ENCODE assay signal across 17 cellular contexts in the genomic region with DNA sequence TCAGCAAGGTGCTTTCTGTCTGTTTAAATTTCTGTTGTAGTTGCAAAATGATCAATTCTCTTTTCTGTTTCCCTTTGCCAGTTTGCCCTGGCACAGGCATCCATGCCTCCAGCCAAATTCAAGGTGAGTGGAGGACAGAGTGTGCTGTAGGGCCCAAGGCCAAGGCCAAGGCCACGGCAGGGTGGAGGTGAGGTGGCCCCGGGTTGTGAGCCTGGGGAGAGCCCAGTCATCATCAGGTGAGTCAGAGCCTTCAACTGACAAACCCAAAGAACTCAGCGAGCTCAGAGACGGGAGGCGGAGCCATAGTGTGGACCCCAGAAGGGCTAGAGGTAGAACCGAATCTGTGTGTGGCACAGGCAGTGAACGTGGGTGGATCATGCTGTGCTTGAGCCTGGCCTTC. TPM values are rescaled to one million over a fixed set of nuclear protein-coding genes. Genes with fewer than 3 reads are reported as not detected.
DNase-seq lines count a peak whose midpoint lies in the region; ATAC-seq, FAIRE-seq and TF ChIP-seq lines count a peak whose summit lies in the region.
"Had no signal": no experiment of that assay in that cellular context is flagged by ENCODE, and none has a peak within 500 bp of the region (broad histone marks: within the 10 kb centered on the region; RNA-seq: fewer than 3 reads in every experiment).

No MANE protein-coding gene starts in this region.

- intact Hi-C loops in MCF 10A (cut with micrococcal nuclease) (no loop called here), breast epithelium (cut with DNase I; ENCODE audit: low total_unique reads) (loop anchor here (5.0 kb wide), 1 partner anchor 1366 kb away; a partner anchor contains a TSS), psoas muscle (cut with DNase I) (no loop called here)

- CTCF ChIA-PET in MCF 10A (lab: Yijun Ruan, JAX) = interaction anchor here (0.6 to 1.3 kb wide), 2 partner anchors 9 kb away, joined by 3 to 5 read pairs; no protein-coding TSS in a partner anchor

- POLR2A ChIA-PET in MCF 10A (lab: Yijun Ruan, JAX) = interaction anchor here (0.6 to 2.3 kb wide), 5 partner anchors 9 to 526 kb away, joined by 3 to 14 read pairs (median 3); a partner anchor contains a TSS

- FAIRE-seq in H54 (lab: Jason Lieb, UNC) (no peak), urothelium cell line (lab: Jason Lieb, UNC) (no peak)
- FAIRE-seq: A204.1, RCC 7860 had no signal

- H3K4me3 Mint-ChIP-seq in MCF 10A (ENCODE audit: unreplicated experiment) = peak overlapping the region; percentile 8

- no peaks in the 10 kb centered on the region for H3K27me3 ChIP-seq in breast epithelium
- H3K27me3 ChIP-seq in psoas muscle (ENCODE audit: insufficient read depth in 3 of 3, low read length in 2 of 3) = no peaks in the 10 kb centered on the region
- H3K27me3 ChIP-seq in H7 (ENCODE audit: control insufficient read depth, insufficient read depth, low read length) = no peaks in the 10 kb centered on the region

- TF ChIP-seq POLR2A in breast epithelium (IDR thresholded peaks at IDR 0.05) (no peak), H54 (IDR thresholded peaks at IDR 0.05; ENCODE audit: low read depth, low read length) (no peak)

- H3K36me3 Mint-ChIP-seq in MCF 10A (ENCODE audit: insufficient read depth, unreplicated experiment) = no peaks in the 10 kb centered on the region
- H3K36me3 Mint-ChIP-seq: CD14-positive monocyte had no signal

- no peak overlapping the region for H3K4me3 ChIP-seq in breast epithelium
- no peak overlapping the region for H3K4me3 ChIP-seq in epithelial cell of esophagus (ENCODE audit: low read length)
- H3K4me3 ChIP-seq in psoas muscle = no peak overlapping the region
- H3K4me3 ChIP-seq in H7 (ENCODE audit: insufficient read depth, low read depth, low read length) = no peak overlapping the region

- H3K9me3 ChIP-seq in breast epithelium (no peaks in the 10 kb centered on the region), psoas muscle (no peaks in the 10 kb centered on the region)

- H3K27ac ChIP-seq in breast epithelium = no peak overlapping the region
- H3K27ac ChIP-seq in psoas muscle = no peak overlapping the region

- H3K4me1 Mint-ChIP-seq in MCF 10A (ENCODE audit: insufficient read depth, unreplicated experiment) = peaks cover 36% of the 10 kb centered on the region

- WGBS in psoas muscle, 3 donors = 77 to 88% (median 86%) methylated on average over 7 of the region's 7 CpGs

- peak overlapping the region; percentile 24 for H3K27ac Mint-ChIP-seq in MCF 10A (ENCODE audit: low read depth, unreplicated experiment)

- DNase-seq in MCF 10A (ENCODE audit: unreplicated experiment) (peak; percentile 75), breast epithelium (ENCODE audit: low spot score in 2 of 2) (no peak), H54 (ENCODE audit: insufficient read length, low spot score) (peak; percentile 30), epithelial cell of esophagus (ENCODE audit: low read depth) (peak; percentile 15), psoas muscle (no peak), H7 (no peak), urothelium cell line (ENCODE audit: low spot score) (no peak), NCI-H1048 (lab: John Stamatoyannopoulos, UW) (no peak)
- DNase-seq: Calu3, DMS79 treated with DMSO at 0.1 percent for 48 hours, GOT3, Karpas-422, NCI-H2029, NCI-H2171 treated with DMSO at 0.1 percent for 48 hours had no signal

- no peaks in the 10 kb centered on the region for H3K9me3 Mint-ChIP-seq in MCF 10A (ENCODE audit: unreplicated experiment)
- H3K9me3 Mint-ChIP-seq: CD14-positive monocyte had no signal

- H3K4me1 ChIP-seq in breast epithelium (no peaks in the 10 kb centered on the region), psoas muscle (no peaks in the 10 kb centered on the region)

- peak in 3 of 4 donors; percentile 19 to 56 (median 38) for ATAC-seq in psoas muscle

- no peaks in the 10 kb centered on the region for H3K27me3 Mint-ChIP-seq in MCF 10A (ENCODE audit: insufficient read depth, unreplicated experiment)

- TF ChIP-seq CTCF in MCF 10A (IDR thresholded peaks at IDR 0.05; ENCODE audit: unreplicated experiment) (no peak), breast epithelium (IDR thresholded peaks at IDR 0.05) (no peak), epithelial cell of esophagus (IDR thresholded peaks at IDR 0.05; ENCODE audit: insufficient read depth, low read depth, low read length, missing control alignments) (no peak), psoas muscle (IDR thresholded peaks at IDR 0.05) (no peak)

- BruUV-seq in MCF 10A (replicated peaks; lab: Mats Ljungman, UMichigan) = no TSS peak

- no peaks in the 10 kb centered on the region for H3K36me3 ChIP-seq in breast epithelium
- H3K36me3 ChIP-seq in psoas muscle (ENCODE audit: insufficient read depth in 1 of 2, low read depth in 1 of 2) = no peaks in the 10 kb centered on the region
- no peaks in the 10 kb centered on the region for H3K36me3 ChIP-seq in H7 (replicated peaks; ENCODE audit: control insufficient read depth, insufficient read depth, low read length)

RNA-seq across cellular contexts. Expression of a gene that starts 55.7 kb away (rescaled TPM):
- total RNA-seq in MCF 10A (2022) = 5.8 and 8.4 TPM in 2 replicates
- 10 to 100 TPM; 42.6 to 67.3 (median 46.1) TPM for total RNA-seq in breast epithelium
- total RNA-seq in psoas muscle = 10 to 100 TPM in 2 of 4 donors, 1 to 10 TPM in 2; 8.2 to 25.4 (median 11.7) TPM
- polyA plus RNA-seq in psoas muscle = 1 to 10 TPM; 2.5 to 7.4 (median 4.6) TPM
- 11.3 and 11.6 TPM in 2 replicates for total RNA-seq in H7 (2014; rRNA removed; shearing (Covaris generic))

Comparison
In these comparisons a context has a peak if more than half of its experiments do, and no peak if none do; other contexts are left out.
1. DNase-seq: peak in MCF 10A (single experiment), H54 (single experiment) and epithelial cell of esophagus (single experiment); none in breast epithelium (0 of 2), psoas muscle (0 of 2), H7 (single experiment), urothelium cell line (single experiment) and NCI-H1048 (single experiment).